1 cellular context compared by ENCODE assay signal in the genomic region with DNA sequence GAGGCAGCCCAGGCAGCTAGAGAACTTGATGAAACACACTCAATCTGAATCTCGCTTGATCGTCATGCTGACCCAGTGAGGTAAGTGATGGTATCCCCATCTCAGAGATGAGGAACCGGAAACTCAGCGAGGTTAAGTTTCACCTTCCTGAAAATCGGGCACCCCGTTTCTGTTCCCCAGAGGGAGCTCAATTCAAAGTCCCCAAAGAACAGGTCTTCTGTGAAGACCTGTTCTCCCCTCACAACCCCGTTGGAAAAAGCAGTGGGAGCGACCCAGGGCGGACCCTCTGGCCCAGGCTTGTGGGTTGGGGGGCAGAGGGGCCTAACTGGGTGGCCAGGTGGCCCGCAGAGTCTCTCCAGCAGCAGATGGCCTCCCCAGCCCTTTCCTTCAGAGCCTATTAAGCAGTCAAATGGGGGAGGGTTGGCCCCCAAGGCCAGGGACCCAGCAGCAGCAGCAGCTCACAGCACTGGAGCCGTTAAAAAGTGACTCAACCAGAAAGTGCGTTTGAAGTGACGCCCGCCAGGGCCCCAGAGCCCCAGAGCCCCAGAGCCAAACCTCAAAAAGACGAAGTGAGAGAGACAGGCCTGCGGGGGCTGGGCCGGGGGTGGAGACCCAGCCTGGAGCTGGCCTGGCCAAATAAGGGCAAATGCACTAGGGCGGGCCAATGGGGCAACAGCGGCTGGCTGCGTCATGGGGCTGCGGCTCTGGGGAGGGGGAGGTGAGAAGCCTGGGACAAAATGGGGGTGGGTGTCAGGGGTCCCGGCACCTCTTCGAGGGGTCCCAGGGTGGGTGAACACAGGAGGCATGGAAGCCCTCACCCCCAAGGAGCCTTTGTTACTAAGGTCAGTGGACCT.
A peak's percentile ranks its signal among the peaks of the same experiment; 100 is the strongest.
TF ChIP-seq lines count a peak whose summit lies in the region.

No MANE protein-coding gene starts in this region.

TF ChIP-seq in GM23338, 12 proteins besides CTCF, POLR2A, EP300 and RAD21:
- TF ChIP-seq POLR2AphosphoS5 (IDR thresholded peaks at IDR 0.05; ENCODE audit: low read depth) (no peak; the same call in 1 of the 2 replicates), CREB1 (CRISPR knock-in tag; IDR thresholded peaks at IDR 0.05; ENCODE audit: low read depth) (peak; percentile 85)
